30 cellular contexts compared by ENCODE assay signal in genomic region chr4:8788174-8788573, GRCh38.
"Had no signal": no experiment of that assay in that cellular context is flagged by ENCODE, and none has a peak within 500 bp of the region (broad histone marks: within the 10 kb centered on the region; RNA-seq: fewer than 3 reads in every experiment).

No MANE protein-coding gene starts in this region.

- H3K9me3 ChIP-seq: adrenal gland, ascending aorta, body of pancreas, breast epithelium had no signal

- H3K27ac ChIP-seq: adrenal gland, ascending aorta, body of pancreas, brain microvascular endothelial cell, breast epithelium, cardiac muscle cell had no signal

- H3K27me3 ChIP-seq: adrenal gland, ascending aorta, body of pancreas, brain microvascular endothelial cell, cardiac muscle cell had no signal

- H3K36me3 ChIP-seq: adrenal gland, ascending aorta, brain microvascular endothelial cell, breast epithelium, cardiac muscle cell had no signal

- H3K4me3 ChIP-seq: adrenal gland, ascending aorta, body of pancreas, breast epithelium, cardiac muscle cell had no signal

- DNase-seq: activated effector memory CD4-positive, alpha-beta T cell treated with anti-CD3 and anti-CD28 coated beads, Interleukin-2, amount 50 U/mL, for 16 hours; activated effector memory CD4-positive, alpha-beta T cell treated with Interleukin-2 at 50 U/mL for 16 hours; activated gamma-delta T cell; activated gamma-delta T cell treated with Interleukin-2 at 50 U/mL for 16 hours; activated naive CD4-positive, alpha-beta T cell; activated naive CD4-positive, alpha-beta T cell treated with anti-CD3 and anti-CD28 coated beads for 36 hours; activated naive CD4-positive, alpha-beta T cell treated with anti-CD3 and anti-CD28 coated beads, Interleukin-2, amount 10 ng/mL, durations not matched to agents 7 days and 5 days; activated naive CD4-positive, alpha-beta T cell treated with anti-CD3 and anti-CD28 coated beads, Interleukin-2, amount 50 U/mL, for 16 hours; activated naive CD4-positive, alpha-beta T cell treated with Interleukin-2 at 50 U/mL for 16 hours; activated naive CD8-positive, alpha-beta T cell treated with anti-CD3 and anti-CD28 coated beads for 36 hours; activated naive CD8-positive, alpha-beta T cell treated with anti-CD3 and anti-CD28 coated beads, Interleukin-2, amount 10 ng/mL, durations not matched to agents 7 days and 5 days; activated naive CD8-positive, alpha-beta T cell treated with anti-CD3 and anti-CD28 coated beads, Interleukin-2, amount 50 U/mL, for 24 hours; activated T-cell treated with anti-CD3 and anti-CD28 coated beads, Interleukin-2, amount 50 U/mL, for 1 hour; activated T-cell treated with anti-CD3 and anti-CD28 coated beads, Interleukin-2, amount 50 U/mL, for 24 hours; activated T-cell treated with anti-CD3 and anti-CD28 coated beads, Interleukin-2, amount 50 U/mL, for 4 hours; activated T-cell treated with anti-CD3 and anti-CD28 coated beads, Interleukin-2, amount 50 U/mL, for 48 hours; activated T-cell treated with anti-CD3 and anti-CD28 coated beads, Interleukin-2, amount 50 U/mL, for 72 hours; adrenal gland; amniotic stem cell; amygdala; anterior cingulate cortex; aorta; body of pancreas; brain microvascular endothelial cell; caudate nucleus; central memory CD4-positive, alpha-beta T cell; cerebellar nuclear complex had no signal

- H3K4me1 ChIP-seq: adrenal gland, ascending aorta, body of pancreas, breast epithelium had no signal
